ENCODE assay signal across 12 cellular contexts in the genomic region with DNA sequence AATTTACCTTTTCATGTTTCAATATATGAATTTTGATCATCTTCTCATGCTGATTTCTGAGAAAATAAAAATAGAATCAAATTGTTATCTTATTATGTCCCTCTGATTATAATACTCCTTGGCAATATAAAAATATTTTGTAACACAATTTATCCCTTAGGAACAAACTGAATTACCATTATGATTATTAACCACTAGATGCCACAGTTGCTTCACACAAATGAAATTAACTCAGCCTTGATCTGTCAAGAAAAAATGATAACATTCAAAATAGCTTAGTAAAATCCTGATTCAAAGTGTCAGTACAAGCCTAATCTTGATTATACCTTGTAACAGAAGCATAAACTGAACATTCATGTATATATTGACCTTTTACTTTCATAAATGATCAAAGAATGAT. TPM values are rescaled to one million over a fixed set of nuclear protein-coding genes. Genes with fewer than 3 reads are reported as not detected.
DNase-seq lines count a peak whose midpoint lies in the region; ATAC-seq and TF ChIP-seq lines count a peak whose summit lies in the region.
"Had no signal": no experiment of that assay in that cellular context is flagged by ENCODE, and none has a peak within 500 bp of the region (broad histone marks: within the 10 kb centered on the region; RNA-seq: fewer than 3 reads in every experiment).

No MANE protein-coding gene starts in this region.

- TF ChIP-seq CTCF in AG04450 (IDR thresholded peaks at IDR 0.05; ENCODE audit: low read depth, low read length) (peak; percentile 17; the same call in 1 of the 2 replicates), brain (conservative IDR thresholded peaks at IDR 0.05) (peak; percentile 40 to 64), right lobe of liver (IDR thresholded peaks at IDR 0.05) (peak; percentile 50 to 57 (median 54))

- no peaks in the 10 kb centered on the region for H3K36me3 ChIP-seq in right lobe of liver

- no peak for ATAC-seq in right lobe of liver
- ATAC-seq: effector memory CD8-positive, alpha-beta T cell had no signal

- no peaks in the 10 kb centered on the region for H3K4me1 ChIP-seq in right lobe of liver

- CTCF ChIA-PET in AG04450 (lab: Charles Lee): interaction anchor here (0.8 to 5.9 kb wide), 5 partner anchors 9 to 1210 kb away, joined by 3 to 58 read pairs (median 4); no protein-coding TSS in a partner anchor

- no peaks in the 10 kb centered on the region for H3K36me3 Mint-ChIP-seq in brain

- no peak overlapping the region for H3K4me3 Mint-ChIP-seq in brain
- H3K4me3 Mint-ChIP-seq: activated T-cell treated with anti-CD3 and anti-CD28 coated beads, Interleukin-2, amount 50 U/mL, for 24 hours; effector memory CD8-positive, alpha-beta T cell had no signal

- H3K27me3 ChIP-seq in AG04450 (ENCODE audit: control insufficient read depth, insufficient read depth, low read length) (peaks cover 7% of the 10 kb centered on the region), right lobe of liver (no peaks in the 10 kb centered on the region)

- POLR2A ChIA-PET in AG04450 (lab: Yijun Ruan, JAX): no interaction called here

- DNase-seq in AG04450 (ENCODE audit: low read depth, low spot score) (no peak), LHCN-M2 (ENCODE audit: low read depth) (peak; percentile 36), right lobe of liver (no peak), posterior cingulate gyrus (no peak), NCI-H2196 (lab: John Stamatoyannopoulos, UW; ENCODE audit: unreplicated experiment) (no peak), 8988T (no peak)
- no peak for DNase-seq in effector CD4-positive, alpha-beta T cell
- DNase-seq: activated T-cell treated with anti-CD3 and anti-CD28 coated beads, Interleukin-2, amount 50 U/mL, for 24 hours; DMS153; effector memory CD8-positive, alpha-beta T cell; NCI-H1092 had no signal

- peaks cover 14% of the 10 kb centered on the region for H3K27me3 Mint-ChIP-seq in brain

- H3K4me3 ChIP-seq in AG04450 (ENCODE audit: low read depth, low read length) (no peak overlapping the region), right lobe of liver (no peak overlapping the region)

- H3K9me3 ChIP-seq in AG04450 (ENCODE audit: control insufficient read depth, insufficient read depth, low read length) (no peaks in the 10 kb centered on the region), right lobe of liver (no peaks in the 10 kb centered on the region)

- no peak overlapping the region for H3K27ac ChIP-seq in AG04450 (ENCODE audit: low read depth, low read length)
- no peak overlapping the region for H3K27ac ChIP-seq in right lobe of liver

- H3K27ac Mint-ChIP-seq in brain: no peak overlapping the region
- H3K27ac Mint-ChIP-seq: activated T-cell treated with anti-CD3 and anti-CD28 coated beads, Interleukin-2, amount 50 U/mL, for 24 hours; effector memory CD8-positive, alpha-beta T cell had no signal

- H3K4me1 Mint-ChIP-seq in brain: peaks cover 5% of the 10 kb centered on the region

- no peak for TF ChIP-seq POLR2A in right lobe of liver (IDR thresholded peaks at IDR 0.05)

- H3K9me3 Mint-ChIP-seq in brain: peaks cover 0 to 7% (median 0%) of the 10 kb centered on the region in 5 experiments
- H3K9me3 Mint-ChIP-seq: activated T-cell treated with anti-CD3 and anti-CD28 coated beads, Interleukin-2, amount 50 U/mL, for 24 hours had no signal

- intact Hi-C loops in right lobe of liver (cut with DNase I): no loop called here
- intact Hi-C loops in posterior cingulate gyrus (cut with DNase I): no loop called here

RNA-seq across cellular contexts. Expression of a gene that starts 4.8 kb away (rescaled TPM):
- polyA plus RNA-seq in AG04450 (2011; rRNA removed) (0.43 and 0.67 TPM in 2 replicates), brain (ENCODE audit: insufficient read depth, low read depth, low replicate concordance) (0.53 TPM)
- 0.65 and 1.3 TPM in 2 replicates for polyA minus RNA-seq in AG04450 (2011; rRNA and poly(A)+ RNA removed)
- total RNA-seq in LHCN-M2 (2014; rRNA removed) (7.6 and 9.9 TPM in 2 replicates), right lobe of liver (1 to 10 TPM; 1.2 to 4.6 (median 1.4) TPM)
- 3.8 TPM for polyA plus RNA-seq in LHCN-M2 (2012)
